8 cellular contexts compared by ENCODE assay signal in the genomic region with DNA sequence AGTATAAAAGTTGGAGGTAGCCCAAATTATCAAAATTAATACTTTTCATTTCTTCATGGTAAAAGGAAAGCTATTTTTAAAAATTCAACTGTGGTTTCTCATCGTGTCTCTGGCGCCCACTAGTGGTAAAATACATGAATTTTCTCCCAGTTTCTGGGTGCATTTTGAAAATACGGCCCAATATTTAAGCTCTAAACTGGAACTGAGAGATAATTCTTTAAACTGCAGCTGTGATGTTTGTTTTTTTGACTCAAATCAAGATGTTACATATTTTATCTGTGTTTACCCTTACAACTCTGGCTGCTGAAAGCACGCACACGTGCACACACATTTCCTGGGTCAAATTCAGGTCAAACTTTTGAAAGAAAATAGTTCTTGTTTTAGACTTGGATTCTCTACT.
DNase-seq lines count a peak whose midpoint lies in the region; ATAC-seq and TF ChIP-seq lines count a peak whose summit lies in the region.

No MANE protein-coding gene starts in this region.

- CTCF ChIA-PET in BJ (lab: Yijun Ruan, JAX) = interaction anchor here (0.6 to 7.1 kb wide), 24 partner anchors 8 to 376 kb away, joined by 3 to 85 read pairs (median 4); a partner anchor contains a TSS

- POLR2A ChIA-PET in BJ (lab: Charles Lee) = interaction anchor here (0.6 kb wide), 1 partner anchor 143 kb away, joined by 3 read pairs; no protein-coding TSS in a partner anchor

- TF ChIP-seq POLR2A in vagina (IDR thresholded peaks at IDR 0.05) = no peak

- DNase-seq in BJ (ENCODE audit: low read depth) = no peak
- no peak for DNase-seq in GM13976 (ENCODE audit: low spot score)
- DNase-seq in SW480 (ENCODE audit: low spot score) = peak; percentile 11
- DNase-seq in immature natural killer cell = peak; percentile 23 to 36 (median 25)
- DNase-seq in vagina (ENCODE audit: extremely low spot score in 2 of 2) = no peak
- DNase-seq in mesenteric fat pad (ENCODE audit: low spot score) = no peak

- no peak overlapping the region for H3K27ac ChIP-seq in vagina

- H3K4me3 ChIP-seq in BJ (ENCODE audit: low read depth, low read length) (no peak overlapping the region), vagina (no peak overlapping the region)

- ATAC-seq in GM19455 (IDR thresholded peaks at IDR 0.05; ENCODE audit: unreplicated experiment) (no peak), HG02623 (IDR thresholded peaks at IDR 0.05; ENCODE audit: unreplicated experiment) (no peak)

- no peak overlapping the region for H3K27ac Mint-ChIP-seq in immature natural killer cell

- TF ChIP-seq CTCF in BJ (IDR thresholded peaks at IDR 0.05; ENCODE audit: insufficient read depth, low read depth, low read length) (peak; percentile 69), GM13976 (IDR thresholded peaks at IDR 0.05; ENCODE audit: borderline replicate concordance, control extremely low read depth, extremely low read depth, insufficient read depth, missing control alignments) (peak; percentile 41), vagina (IDR thresholded peaks at IDR 0.05) (peak; percentile 45 to 82 (median 64))

- H3K4me3 Mint-ChIP-seq in immature natural killer cell = no peak overlapping the region

- no peaks in the 10 kb centered on the region for H3K4me1 Mint-ChIP-seq in immature natural killer cell

- intact Hi-C loops in vagina (cut with DNase I) = no loop called here

- in situ Hi-C loops in GM13976 (cut with MboI; ENCODE audit: low sequenced_read_pairs, unreplicated experiment) = loop anchor here (10.0 kb wide), 1 partner anchor 142 kb away; no protein-coding TSS in a partner anchor

- H3K36me3 ChIP-seq in BJ (ENCODE audit: control insufficient read depth, insufficient read depth, low read length) (no peaks in the 10 kb centered on the region), vagina (no peaks in the 10 kb centered on the region)

- no peaks in the 10 kb centered on the region for H3K27me3 ChIP-seq in BJ (ENCODE audit: control insufficient read depth, insufficient read depth, low read length)
- H3K27me3 ChIP-seq in vagina = no peaks in the 10 kb centered on the region

- no peaks in the 10 kb centered on the region for H3K9me3 ChIP-seq in vagina

- peaks cover 0 to 7% (median 4%) of the 10 kb centered on the region in 3 donors for H3K27me3 Mint-ChIP-seq in immature natural killer cell (ENCODE audit: low read depth in 3 of 3)

- no peaks in the 10 kb centered on the region for H3K9me3 Mint-ChIP-seq in immature natural killer cell

- H3K36me3 Mint-ChIP-seq in immature natural killer cell = no peaks in the 10 kb centered on the region

- H3K4me1 ChIP-seq in vagina = no peaks in the 10 kb centered on the region

Comparison
In these comparisons a context has a peak if more than half of its experiments do, and no peak if none do; other contexts are left out.
1. DNase-seq: peak in SW480 (single experiment) and immature natural killer cell (3 of 3); none in BJ (single experiment), GM13976 (single experiment), vagina (0 of 2) and mesenteric fat pad (single experiment).
2. Peak in every context shown above with its lines, with median percentiles within 50 percentile points of each other: CTCF ChIP-seq.